In genomic region chr17:68829211-68829610, GRCh38 we compare ENCODE assay signal across 25 cellular contexts.
"Had no signal": no experiment of that assay in that cellular context is flagged by ENCODE, and none has a peak within 500 bp of the region (broad histone marks: within the 10 kb centered on the region; RNA-seq: fewer than 3 reads in every experiment).

No MANE protein-coding gene starts in this region.

- ATAC-seq: activated naive CD4-positive, alpha-beta T cell treated with anti-CD3 and anti-CD28 coated beads, Interleukin-2, amount 50 U/mL, for 72 hours; activated T-cell treated with anti-CD3 and anti-CD28 coated beads, Interleukin-2, amount 50 U/mL, for 4 hours; PC-3; WTC11 had no signal

- H3K4me1 Mint-ChIP-seq: activated CD4-positive, alpha-beta T cell treated with anti-CD3 and anti-CD28 coated beads, Interleukin-2, amount 10 ng/mL, durations not matched to agents 24 days and 14 days; brain; central memory CD8-positive, alpha-beta T cell; WTC11 had no signal

- H3K4me3 Mint-ChIP-seq: activated CD4-positive, alpha-beta memory T cell treated with anti-CD3 and anti-CD28 coated beads for 36 hours; activated CD4-positive, alpha-beta T cell treated with anti-CD3 and anti-CD28 coated beads, Interleukin-2, amount 10 ng/mL, durations not matched to agents 24 days and 14 days; activated T-cell treated with anti-CD3 and anti-CD28 coated beads, Interleukin-2, amount 50 U/mL, for 4 hours; brain; central memory CD8-positive, alpha-beta T cell; T-helper 1 cell treated with Interleukin-12 subunit alpha and Interleukin-12 subunit beta and Interleukin-4 antibody, amounts not matched to agents 30 μg/mL and 1 μg/mL, for 36 hours; WTC11 had no signal

- DNase-seq: activated CD4-positive, alpha-beta memory T cell treated with anti-CD3 and anti-CD28 coated beads for 36 hours; activated CD4-positive, alpha-beta T cell treated with anti-CD3 and anti-CD28 coated beads, Interleukin-2, amount 10 ng/mL, durations not matched to agents 24 days and 14 days; activated CD4-positive, CD25-positive, alpha-beta regulatory T cell treated with anti-CD3 and anti-CD28 coated beads, Interleukin-2, amount 50 U/mL, for 72 hours; activated CD8-positive, alpha-beta memory T cell treated with anti-CD3 and anti-CD28 coated beads for 24 hours; activated effector memory CD4-positive, alpha-beta T cell treated with anti-CD3 and anti-CD28 coated beads, Interleukin-2, amount 50 U/mL, for 16 hours; activated naive CD4-positive, alpha-beta T cell treated with Interleukin-2 at 50 U/mL for 16 hours; activated T-cell treated with anti-CD3 and anti-CD28 coated beads, Interleukin-2, amount 50 U/mL, for 4 hours; amygdala; Kasumi-1; KBM-7; NCI-H1105; NCI-H1436 treated with DMSO at 0.1 percent for 48 hours; NCI-H187; NCI-H2081; NCI-H510A treated with DMSO at 0.1 percent for 48 hours; NCI-H69; NK-92 treated with Interleukin-12 subunit alpha and Interleukin-12 subunit beta, amount 100 ng/mL, for 24 hours; PC-3; SHP77 treated with DMSO at 0.1 percent for 48 hours had no signal

- H3K9me3 Mint-ChIP-seq: activated CD4-positive, alpha-beta memory T cell treated with anti-CD3 and anti-CD28 coated beads for 36 hours; activated CD4-positive, alpha-beta T cell treated with anti-CD3 and anti-CD28 coated beads, Interleukin-2, amount 10 ng/mL, durations not matched to agents 24 days and 14 days; activated T-cell treated with anti-CD3 and anti-CD28 coated beads, Interleukin-2, amount 50 U/mL, for 4 hours had no signal

- FAIRE-seq: astrocyte had no signal

- H3K27ac Mint-ChIP-seq: activated CD4-positive, alpha-beta memory T cell treated with anti-CD3 and anti-CD28 coated beads for 36 hours; activated CD4-positive, alpha-beta T cell treated with anti-CD3 and anti-CD28 coated beads, Interleukin-2, amount 10 ng/mL, durations not matched to agents 24 days and 14 days; activated naive CD4-positive, alpha-beta T cell treated with anti-CD3 and anti-CD28 coated beads, Interleukin-2, amount 50 U/mL, for 72 hours; brain; T-helper 1 cell treated with Interleukin-12 subunit alpha and Interleukin-12 subunit beta and Interleukin-4 antibody, amounts not matched to agents 30 μg/mL and 1 μg/mL, for 36 hours; WTC11 had no signal

- H3K36me3 Mint-ChIP-seq: activated CD4-positive, alpha-beta memory T cell treated with anti-CD3 and anti-CD28 coated beads for 36 hours; activated naive CD4-positive, alpha-beta T cell treated with anti-CD3 and anti-CD28 coated beads, Interleukin-2, amount 50 U/mL, for 72 hours; brain; WTC11 had no signal
